In the genomic region with DNA sequence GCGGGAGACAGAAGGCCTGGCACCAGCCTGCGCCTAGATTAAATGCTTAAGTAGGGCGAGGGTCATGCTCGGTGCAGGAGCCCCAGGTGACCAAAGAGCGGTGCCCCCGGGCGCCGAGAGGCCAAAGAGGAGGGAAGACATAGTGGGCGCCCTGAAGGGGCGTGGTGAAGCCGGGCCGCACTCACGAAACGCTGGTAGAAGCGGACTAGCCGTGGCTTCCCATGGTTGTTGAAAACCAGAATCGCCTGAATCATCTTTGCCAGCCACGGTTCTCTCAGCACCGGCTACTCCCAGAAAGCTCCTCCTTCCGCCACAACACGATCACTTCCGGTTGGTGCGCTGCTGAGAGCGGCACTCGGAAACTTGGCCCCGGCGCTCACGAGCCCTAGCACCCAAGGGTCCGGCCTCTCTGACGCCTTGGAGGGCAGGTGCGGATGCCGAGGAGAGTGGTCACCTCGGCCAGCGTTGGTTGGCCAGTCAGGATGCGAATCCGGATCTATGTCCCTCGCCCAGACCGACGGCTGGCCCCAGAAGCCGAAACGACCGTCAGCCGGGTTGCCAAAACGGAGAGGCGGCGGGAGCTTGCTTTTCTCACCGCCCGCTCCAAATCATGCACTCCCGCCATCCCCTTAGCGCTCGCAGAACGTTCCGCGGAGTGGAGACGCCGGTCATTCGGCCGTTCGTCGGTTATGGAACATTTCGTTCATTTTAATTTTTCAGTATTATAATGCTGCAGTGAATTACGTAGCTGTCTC, we compare ENCODE assay signal across 8 cellular contexts. TPM values are rescaled to one million over a fixed set of nuclear protein-coding genes. Genes with fewer than 3 reads are reported as not detected.
DNase-seq lines count a peak whose midpoint lies in the region; ATAC-seq and TF ChIP-seq lines count a peak whose summit lies in the region.

Gene AP3S2 (minus strand): TSS at position 299 of the 755 bp plus-strand sequence. CDS start 45 bp downstream, at position 254.

- H3K14ac ChIP-seq in H9 (ENCODE audit: insufficient read depth, low read length), result peak within 1 kb of the TSS; percentile 90

- no peak within 1 kb of the TSS for H3T11ph ChIP-seq in H9 (ENCODE audit: low read length)

- H2BK20ac ChIP-seq in H9 (ENCODE audit: low read depth, low read length, poor library complexity, severe bottlenecking), result no peak within 1 kb of the TSS

- peak within 1 kb of the TSS; percentile 65 for H3K18ac ChIP-seq in H9 (ENCODE audit: insufficient read length, low read depth, low read length)

- no peak within 1 kb of the TSS for H2BK5ac ChIP-seq in H9 (ENCODE audit: insufficient read length, low read length)

- no peaks in the 10 kb centered on the region for H3K9me3 Mint-ChIP-seq in H9

- no peaks in the 10 kb centered on the region; the same call in 1 of the 2 replicates for H3K79me2 ChIP-seq in H9 (ENCODE audit: insufficient read depth, low read length)

- peak; percentile 97 for ATAC-seq in gastroesophageal sphincter

- H3K9ac ChIP-seq in H9 (ENCODE audit: extremely low read depth, insufficient read length, low read length), result peak within 1 kb of the TSS; percentile 97

- TF ChIP-seq EP300 in gastroesophageal sphincter (IDR thresholded peaks at IDR 0.05), result no peak

- peak; percentile 95 for DNase-seq in G401 (ENCODE audit: low spot score)
- peak; percentile 93 for DNase-seq in H9
- peak; percentile 93 for DNase-seq in MG63
- DNase-seq in SJSA1 (ENCODE audit: low read depth in 1 of 2, low spot score in 2 of 2), result peak; percentile 93 to 96
- peak; percentile 91 for DNase-seq in activated naive CD4-positive, alpha-beta T cell treated with Interleukin-2 at 50 U/mL for 16 hours
- DNase-seq in non-pigmented ciliary epithelial cell (ENCODE audit: low read depth), result peak; percentile 79
- DNase-seq in superior temporal gyrus (ENCODE audit: extremely low spot score), result peak; percentile 97

- no peak within 1 kb of the TSS for H4K8ac ChIP-seq in H9 (replicated peaks; ENCODE audit: insufficient read length, low read depth, low read length)

- peak within 1 kb of the TSS; percentile 98 for H3K4me2 ChIP-seq in H9 (ENCODE audit: insufficient read depth, insufficient read length, low read length)

- H3K27ac Mint-ChIP-seq in H9, result peak within 1 kb of the TSS; percentile 93 to 98 (median 95)

- H2BK120ac ChIP-seq in H9 (ENCODE audit: low read depth, low read length, poor library complexity, severe bottlenecking), result no peak within 1 kb of the TSS

- H2AK5ac ChIP-seq in H9 (ENCODE audit: insufficient read length, low read length), result no peak within 1 kb of the TSS

- H3K9me3 ChIP-seq in H9 (ENCODE audit: control insufficient read depth, low read depth, low read length), result no peaks in the 10 kb centered on the region
- H3K9me3 ChIP-seq in MG63, result no peaks in the 10 kb centered on the region
- H3K9me3 ChIP-seq in SJSA1 (replicated peaks), result no peaks in the 10 kb centered on the region
- no peaks in the 10 kb centered on the region for H3K9me3 ChIP-seq in gastroesophageal sphincter

- H3K56ac ChIP-seq in H9 (ENCODE audit: insufficient read length, low read depth, low read length), result no peak within 1 kb of the TSS

- no peak within 1 kb of the TSS for H3K23ac ChIP-seq in H9 (ENCODE audit: insufficient read length, low read depth, low read length)

- TF ChIP-seq CTCF in H9 (conservative IDR thresholded peaks at IDR 0.05), result no peak
- TF ChIP-seq CTCF in gastroesophageal sphincter (IDR thresholded peaks at IDR 0.05), result peak in 1 of 4 experiments; percentile 7

- peaks cover 8 to 10% of the 10 kb centered on the region in 2 experiments for H3K4me1 Mint-ChIP-seq in H9

- peaks cover 6% of the 10 kb centered on the region for H3K79me1 ChIP-seq in H9 (ENCODE audit: insufficient read depth, low read depth, low read length, poor library complexity, severe bottlenecking)

- H3K4ac ChIP-seq in H9 (ENCODE audit: low read depth, low read length), result no peak within 1 kb of the TSS

- in situ Hi-C loops in G401 (cut with HindIII; ENCODE audit: low sequenced_read_pairs), result no loop called here

- TF ChIP-seq POLR2A in gastroesophageal sphincter (IDR thresholded peaks at IDR 0.05), result peak; percentile 37 to 51

- WGBS in H9 (ENCODE audit: extremely low coverage, insufficient read length, low lambda C conversion rate), result no CpG with 5 or more reads among the region's 62 CpGs
- 0% methylated on average over 26 to 33 of the region's 62 CpGs for WGBS in gastroesophageal sphincter (ENCODE audit: low coverage in 1 of 2), 2 donors

- no peak within 1 kb of the TSS for H4K5ac ChIP-seq in H9 (ENCODE audit: insufficient read length, low read depth, low read length)

- H3K27ac ChIP-seq in H9 (ENCODE audit: insufficient read length, low read depth, low read length) (peak within 1 kb of the TSS; percentile 3), SJSA1 (peak within 1 kb of the TSS; percentile 59), gastroesophageal sphincter (peak within 1 kb of the TSS; percentile 70 to 92 (median 92))

- H3K36me3 Mint-ChIP-seq in H9 (ENCODE audit: insufficient read depth in 1 of 3, low read depth in 3 of 3), result peaks cover 0 to 4% (median 2%) of the 10 kb centered on the region in 3 experiments; a peak in 4 of 7 replicates

- H3K4me1 ChIP-seq in H9 (ENCODE audit: insufficient read depth, low read length), result no peaks in the 10 kb centered on the region
- H3K4me1 ChIP-seq in SJSA1 (replicated peaks), result no peaks in the 10 kb centered on the region
- peaks cover 0 to 28% (median 4%) of the 10 kb centered on the region in 3 donors for H3K4me1 ChIP-seq in gastroesophageal sphincter

- peaks cover 13% of the 10 kb centered on the region for H3K23me2 ChIP-seq in H9 (ENCODE audit: insufficient read length, low read depth, low read length, poor library complexity, severe bottlenecking)

- peak within 1 kb of the TSS; percentile 95 for H3K4me3 Mint-ChIP-seq in H9

- H4K20me1 ChIP-seq in H9 (ENCODE audit: control insufficient read depth, insufficient read depth, insufficient read length), result no peaks in the 10 kb centered on the region

- peak within 1 kb of the TSS; percentile 99 for H2AFZ ChIP-seq in H9 (ENCODE audit: low read length)

- H3K27me3 Mint-ChIP-seq in H9 (ENCODE audit: low read depth), result no peaks in the 10 kb centered on the region

- H2BK12ac ChIP-seq in H9 (ENCODE audit: insufficient read length, low read depth, low read length), result no peak within 1 kb of the TSS

- H3K36me3 ChIP-seq in MG63 (peaks cover 2% of the 10 kb centered on the region), SJSA1 (peaks cover 5% of the 10 kb centered on the region), gastroesophageal sphincter (peaks cover 0 to 4% of the 10 kb centered on the region in 2 donors)

- H3K4me3 ChIP-seq in MG63 (peak within 1 kb of the TSS; percentile 79), SJSA1 (peak within 1 kb of the TSS; percentile 69), gastroesophageal sphincter (peak within 1 kb of the TSS; percentile 67 to 68)

- no peak within 1 kb of the TSS for H2BK15ac ChIP-seq in H9 (ENCODE audit: low read depth, low read length)

- H3K27me3 ChIP-seq in H9 (ENCODE audit: insufficient read depth, low read length), result no peaks in the 10 kb centered on the region
- H3K27me3 ChIP-seq in MG63, result no peaks in the 10 kb centered on the region
- H3K27me3 ChIP-seq in SJSA1 (replicated peaks), result no peaks in the 10 kb centered on the region
- no peaks in the 10 kb centered on the region for H3K27me3 ChIP-seq in gastroesophageal sphincter

- no peak within 1 kb of the TSS for H4K91ac ChIP-seq in H9 (ENCODE audit: insufficient read length, low read depth, low read length)

RNA-seq across cellular contexts. Expression of gene AP3S2, which starts in this region (rescaled TPM):
- 32.3 and 61.4 TPM in 2 replicates for total RNA-seq in G401 (2014; rRNA removed; shearing (Covaris generic))
- total RNA-seq in H9 (2021) (33.9 and 38.5 TPM in 2 replicates), gastroesophageal sphincter (10 to 100 TPM; 38.9 to 60.2 (median 46.2) TPM)
- total RNA-seq in MG63 (2014; rRNA removed; shearing (Covaris generic); ENCODE audit: low replicate concordance), result 74.8 and 185 TPM in 2 replicates
- 59.2 and 65.7 TPM in 2 replicates for total RNA-seq in SJSA1 (2014; rRNA removed; shearing (Covaris generic))

Comparison
In these comparisons a context has a peak if more than half of its experiments do, and no peak if none do; other contexts are left out.
1. Peak in every context shown above with its lines: DNase-seq, ATAC-seq, H3K4me3 ChIP-seq and H3K27ac ChIP-seq.
2. H3K27ac ChIP-seq: peak in every context shown above with its lines; median percentile 92 in gastroesophageal sphincter; 59 in SJSA1; 3 in H9.